ENCODE assay signal across 30 cellular contexts in genomic region chr2:50221106-50221505, GRCh38.
"Had no signal": no experiment of that assay in that cellular context is flagged by ENCODE, and none has a peak within 500 bp of the region (broad histone marks: within the 10 kb centered on the region; RNA-seq: fewer than 3 reads in every experiment).

No MANE protein-coding gene starts in this region.

- H3K36me3 Mint-ChIP-seq: activated CD4-positive, alpha-beta memory T cell treated with anti-CD3 and anti-CD28 coated beads for 36 hours; activated CD8-positive, alpha-beta memory T cell treated with anti-CD3 and anti-CD28 coated beads, Interleukin-2, amount 10 ng/mL, durations not matched to agents 7 days and 5 days; activated naive CD4-positive, alpha-beta T cell treated with anti-CD3 and anti-CD28 coated beads, Interleukin-2, amount 50 U/mL, for 24 hours; activated naive CD8-positive, alpha-beta T cell treated with anti-CD3 and anti-CD28 coated beads for 36 hours had no signal

- H3K27me3 ChIP-seq: adrenal gland, body of pancreas, dorsolateral prefrontal cortex, heart left ventricle had no signal

- H3K4me1 Mint-ChIP-seq: activated CD4-positive, alpha-beta T cell treated with anti-CD3 and anti-CD28 coated beads for 36 hours; activated CD4-positive, alpha-beta T cell treated with anti-CD3 and anti-CD28 coated beads, Interleukin-2, amount 10 ng/mL, durations not matched to agents 24 days and 14 days; activated CD8-positive, alpha-beta memory T cell treated with anti-CD3 and anti-CD28 coated beads, Interleukin-2, amount 10 ng/mL, durations not matched to agents 7 days and 5 days; activated naive CD4-positive, alpha-beta T cell treated with anti-CD3 and anti-CD28 coated beads, Interleukin-2, amount 50 U/mL, for 24 hours; activated naive CD8-positive, alpha-beta T cell treated with anti-CD3 and anti-CD28 coated beads for 36 hours; activated naive CD8-positive, alpha-beta T cell treated with anti-CD3 and anti-CD28 coated beads, Interleukin-2, amount 50 U/mL, for 24 hours had no signal

- DNase-seq: activated CD4-positive, alpha-beta memory T cell treated with anti-CD3 and anti-CD28 coated beads for 36 hours; activated CD4-positive, alpha-beta T cell treated with anti-CD3 and anti-CD28 coated beads for 36 hours; activated CD4-positive, alpha-beta T cell treated with anti-CD3 and anti-CD28 coated beads, Interleukin-2, amount 10 ng/mL, durations not matched to agents 24 days and 14 days; activated CD4-positive, CD25-positive, alpha-beta regulatory T cell; activated CD4-positive, CD25-positive, alpha-beta regulatory T cell treated with anti-CD3 and anti-CD28 coated beads, Interleukin-2, amount 50 U/mL, for 72 hours; activated CD8-positive, alpha-beta memory T cell treated with anti-CD3 and anti-CD28 coated beads, Interleukin-2, amount 10 ng/mL, durations not matched to agents 7 days and 5 days; activated CD8-positive, alpha-beta memory T cell treated with anti-CD3 and anti-CD28 coated beads, Interleukin-2, amount 50 U/mL, for 4 hours; activated CD8-positive, alpha-beta T cell treated with anti-CD3 and anti-CD28 coated beads, Interleukin-2, amount 10 ng/mL, durations not matched to agents 7 days and 5 days; activated effector memory CD4-positive, alpha-beta T cell treated with anti-CD3 and anti-CD28 coated beads, Interleukin-2, amount 50 U/mL, for 16 hours; activated naive CD4-positive, alpha-beta T cell treated with anti-CD3 and anti-CD28 coated beads for 36 hours; activated naive CD8-positive, alpha-beta T cell treated with anti-CD3 and anti-CD28 coated beads for 36 hours; activated naive CD8-positive, alpha-beta T cell treated with anti-CD3 and anti-CD28 coated beads, Interleukin-2, amount 50 U/mL, for 24 hours; activated T-cell treated with anti-CD3 and anti-CD28 coated beads, Interleukin-2, amount 50 U/mL, for 1 hour; activated T-cell treated with anti-CD3 and anti-CD28 coated beads, Interleukin-2, amount 50 U/mL, for 48 hours; adrenal gland; amygdala; aorta; body of pancreas; cerebellar nuclear complex; dorsolateral prefrontal cortex; effector memory CD4-positive, alpha-beta T cell; endodermal cell; foreskin fibroblast; heart left ventricle; T-helper 2 cell had no signal

- H3K9me3 ChIP-seq: adrenal gland, body of pancreas, heart left ventricle had no signal

- H3K27ac Mint-ChIP-seq: activated CD4-positive, alpha-beta memory T cell treated with anti-CD3 and anti-CD28 coated beads for 36 hours; activated CD4-positive, alpha-beta T cell treated with anti-CD3 and anti-CD28 coated beads for 36 hours; activated CD4-positive, alpha-beta T cell treated with anti-CD3 and anti-CD28 coated beads, Interleukin-2, amount 10 ng/mL, durations not matched to agents 24 days and 14 days; activated CD8-positive, alpha-beta memory T cell treated with anti-CD3 and anti-CD28 coated beads, Interleukin-2, amount 10 ng/mL, durations not matched to agents 7 days and 5 days; activated CD8-positive, alpha-beta T cell treated with anti-CD3 and anti-CD28 coated beads, Interleukin-2, amount 10 ng/mL, durations not matched to agents 7 days and 5 days; activated naive CD4-positive, alpha-beta T cell treated with anti-CD3 and anti-CD28 coated beads for 36 hours; activated naive CD4-positive, alpha-beta T cell treated with anti-CD3 and anti-CD28 coated beads, Interleukin-2, amount 50 U/mL, for 24 hours; activated naive CD8-positive, alpha-beta T cell treated with anti-CD3 and anti-CD28 coated beads for 36 hours; activated naive CD8-positive, alpha-beta T cell treated with anti-CD3 and anti-CD28 coated beads, Interleukin-2, amount 50 U/mL, for 24 hours; activated T-helper 1 cell treated with anti-CD3 and anti-CD28 coated beads, Interleukin-12 subunit alpha, Interleukin-12 subunit beta, Interleukin-2, Interleukin-4 antibody, amounts not matched to agents 30 ng/mL and 10 ng/mL and 1 ng/mL, durations not matched to agents 14 hours and 24 hours and 36 hours; activated T-helper 2 cell treated with anti-CD3 and anti-CD28 coated beads, Interferon-gamma antibody, Interleukin-2, Interleukin-4, amounts not matched to agents 10 μg/mL and 5 μg/mL and 100 μg/mL, durations not matched to agents 14 hours and 24 hours and 36 hours; dendritic cell treated with granulocyte-macrophage colony-stimulating factor and Interleukin-4, amounts not matched to agents 40 ng/mL and 50 ng/mL, for 4 days; endodermal cell had no signal

- H3K9me3 Mint-ChIP-seq: activated CD4-positive, alpha-beta memory T cell treated with anti-CD3 and anti-CD28 coated beads for 36 hours; activated CD4-positive, alpha-beta T cell treated with anti-CD3 and anti-CD28 coated beads, Interleukin-2, amount 10 ng/mL, durations not matched to agents 24 days and 14 days; activated naive CD4-positive, alpha-beta T cell treated with anti-CD3 and anti-CD28 coated beads for 36 hours; activated naive CD4-positive, alpha-beta T cell treated with anti-CD3 and anti-CD28 coated beads, Interleukin-2, amount 50 U/mL, for 24 hours; activated naive CD8-positive, alpha-beta T cell treated with anti-CD3 and anti-CD28 coated beads, Interleukin-2, amount 50 U/mL, for 24 hours; activated T-helper 1 cell treated with anti-CD3 and anti-CD28 coated beads, Interleukin-12 subunit alpha, Interleukin-12 subunit beta, Interleukin-2, Interleukin-4 antibody, amounts not matched to agents 30 ng/mL and 10 ng/mL and 1 ng/mL, durations not matched to agents 14 hours and 24 hours and 36 hours; activated T-helper 2 cell treated with anti-CD3 and anti-CD28 coated beads, Interferon-gamma antibody, Interleukin-2, Interleukin-4, amounts not matched to agents 10 μg/mL and 5 μg/mL and 100 μg/mL, durations not matched to agents 14 hours and 24 hours and 36 hours; dendritic cell treated with granulocyte-macrophage colony-stimulating factor and Interleukin-4, amounts not matched to agents 40 ng/mL and 50 ng/mL, for 4 days; endodermal cell had no signal

- H3K4me1 ChIP-seq: adrenal gland, body of pancreas, heart left ventricle had no signal

- H3K27me3 Mint-ChIP-seq: activated CD4-positive, alpha-beta memory T cell treated with anti-CD3 and anti-CD28 coated beads for 36 hours; activated CD4-positive, alpha-beta T cell treated with anti-CD3 and anti-CD28 coated beads for 36 hours; activated CD4-positive, alpha-beta T cell treated with anti-CD3 and anti-CD28 coated beads, Interleukin-2, amount 10 ng/mL, durations not matched to agents 24 days and 14 days; activated CD8-positive, alpha-beta memory T cell treated with anti-CD3 and anti-CD28 coated beads, Interleukin-2, amount 10 ng/mL, durations not matched to agents 7 days and 5 days; activated naive CD4-positive, alpha-beta T cell treated with anti-CD3 and anti-CD28 coated beads, Interleukin-2, amount 50 U/mL, for 24 hours; activated naive CD8-positive, alpha-beta T cell treated with anti-CD3 and anti-CD28 coated beads for 36 hours; activated naive CD8-positive, alpha-beta T cell treated with anti-CD3 and anti-CD28 coated beads, Interleukin-2, amount 50 U/mL, for 24 hours; dendritic cell treated with granulocyte-macrophage colony-stimulating factor and Interleukin-4, amounts not matched to agents 40 ng/mL and 50 ng/mL, for 4 days had no signal

- H3K27ac ChIP-seq: adrenal gland, body of pancreas, coronary artery, heart left ventricle had no signal

- H3K4me3 Mint-ChIP-seq: activated CD4-positive, alpha-beta memory T cell treated with anti-CD3 and anti-CD28 coated beads for 36 hours; activated CD4-positive, alpha-beta T cell treated with anti-CD3 and anti-CD28 coated beads for 36 hours; activated CD4-positive, alpha-beta T cell treated with anti-CD3 and anti-CD28 coated beads, Interleukin-2, amount 10 ng/mL, durations not matched to agents 24 days and 14 days; activated CD8-positive, alpha-beta memory T cell treated with anti-CD3 and anti-CD28 coated beads, Interleukin-2, amount 10 ng/mL, durations not matched to agents 7 days and 5 days; activated CD8-positive, alpha-beta T cell treated with anti-CD3 and anti-CD28 coated beads, Interleukin-2, amount 10 ng/mL, durations not matched to agents 7 days and 5 days; activated naive CD4-positive, alpha-beta T cell treated with anti-CD3 and anti-CD28 coated beads for 36 hours; activated naive CD4-positive, alpha-beta T cell treated with anti-CD3 and anti-CD28 coated beads, Interleukin-2, amount 50 U/mL, for 24 hours; activated naive CD8-positive, alpha-beta T cell treated with anti-CD3 and anti-CD28 coated beads for 36 hours; activated naive CD8-positive, alpha-beta T cell treated with anti-CD3 and anti-CD28 coated beads, Interleukin-2, amount 50 U/mL, for 24 hours; activated T-helper 1 cell treated with anti-CD3 and anti-CD28 coated beads, Interleukin-12 subunit alpha, Interleukin-12 subunit beta, Interleukin-2, Interleukin-4 antibody, amounts not matched to agents 30 ng/mL and 10 ng/mL and 1 ng/mL, durations not matched to agents 14 hours and 24 hours and 36 hours; dendritic cell treated with granulocyte-macrophage colony-stimulating factor and Interleukin-4, amounts not matched to agents 40 ng/mL and 50 ng/mL, for 4 days; endodermal cell had no signal
